ENCODE assay signal across 8 cellular contexts in the genomic region with DNA sequence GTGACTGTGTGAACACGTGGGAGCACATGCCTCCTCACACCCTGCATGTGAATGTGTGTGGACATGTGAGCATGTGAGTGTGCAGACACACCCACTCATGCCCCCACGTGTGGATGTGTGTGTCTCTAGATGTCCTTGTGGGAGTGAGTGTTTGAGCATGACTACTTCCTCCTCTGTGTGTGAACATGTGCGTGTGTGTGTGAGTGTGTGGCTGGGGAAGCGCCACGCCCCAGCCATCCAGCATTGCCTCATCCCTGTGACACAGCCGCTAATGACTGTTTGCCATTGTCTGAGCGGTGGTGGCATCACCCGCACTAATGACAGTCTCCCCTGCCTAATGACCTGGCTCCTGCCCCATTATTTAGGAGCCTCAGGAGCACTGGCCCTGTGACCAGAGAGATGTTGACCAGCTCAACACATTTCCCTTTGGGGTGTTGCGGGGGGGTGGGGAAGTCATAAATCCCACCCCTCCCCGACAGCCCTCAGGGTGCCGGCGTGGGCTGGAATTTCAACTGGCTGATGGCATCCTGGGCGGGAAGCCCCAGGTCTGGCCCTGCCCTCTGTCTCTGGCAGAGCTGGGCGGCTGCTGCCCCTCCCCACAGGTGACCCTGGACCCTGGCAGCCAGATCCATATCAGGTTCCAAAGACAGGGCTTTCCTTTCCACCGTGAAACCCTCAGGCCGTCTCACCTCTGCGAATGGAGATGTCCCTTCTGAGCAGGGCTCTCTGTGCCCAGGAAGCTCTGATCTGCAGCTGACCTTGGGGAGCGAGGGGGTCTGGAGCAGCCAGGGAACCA. TPM values are rescaled to one million over a fixed set of nuclear protein-coding genes. Genes with fewer than 3 reads are reported as not detected.
DNase-seq lines count a peak whose midpoint lies in the region; ATAC-seq lines count a peak whose summit lies in the region.

No MANE protein-coding gene starts in this region.

- peaks cover 24% of the 10 kb centered on the region for H3K27me3 Mint-ChIP-seq in activated T-cell treated with anti-CD3 and anti-CD28 coated beads, Interleukin-2, amount 50 U/mL, for 24 hours

- no peak overlapping the region for H3K4me3 Mint-ChIP-seq in activated T-cell treated with anti-CD3 and anti-CD28 coated beads, Interleukin-2, amount 50 U/mL, for 24 hours

- H3K27ac Mint-ChIP-seq in activated T-cell treated with anti-CD3 and anti-CD28 coated beads, Interleukin-2, amount 50 U/mL, for 24 hours, result peak overlapping the region; percentile 18

- H3K9me3 Mint-ChIP-seq in activated T-cell treated with anti-CD3 and anti-CD28 coated beads, Interleukin-2, amount 50 U/mL, for 24 hours, result no peaks in the 10 kb centered on the region

- peak; percentile 88 for DNase-seq in EH (ENCODE audit: low read depth)
- DNase-seq in NCI-H146 (lab: John Stamatoyannopoulos, UW), result peak; percentile 95
- DNase-seq in activated T-cell treated with anti-CD3 and anti-CD28 coated beads, Interleukin-2, amount 50 U/mL, for 24 hours, result no peak
- peak; percentile 57 for DNase-seq in left cardiac atrium
- peak; percentile 78 for DNase-seq in sciatic nerve (ENCODE audit: low spot score)
- no peak for DNase-seq in cortex of kidney (lab: John Stamatoyannopoulos, UW)

- ATAC-seq in left cardiac atrium (peak; percentile 8 to 36), sciatic nerve (peak; percentile 66), HG03520 (IDR thresholded peaks at IDR 0.05; ENCODE audit: unreplicated experiment) (no peak), GM21619 (IDR thresholded peaks at IDR 0.05; ENCODE audit: unreplicated experiment) (no peak)

- intact Hi-C loops in left cardiac atrium (cut with DNase I) (no loop called here), sciatic nerve (cut with DNase I) (no loop called here)

- H3K4me1 Mint-ChIP-seq in activated T-cell treated with anti-CD3 and anti-CD28 coated beads, Interleukin-2, amount 50 U/mL, for 24 hours (ENCODE audit: low read depth), result peaks cover 6% of the 10 kb centered on the region

- no peaks in the 10 kb centered on the region for H3K36me3 Mint-ChIP-seq in activated T-cell treated with anti-CD3 and anti-CD28 coated beads, Interleukin-2, amount 50 U/mL, for 24 hours (ENCODE audit: low read depth)

RNA-seq across cellular contexts. Expression of gene KRT80, which starts 11.5 kb away (rescaled TPM):
- total RNA-seq in left cardiac atrium, result under 1 TPM in 1 of 2 donors, not detected in 1; 0.44 TPM
- 0.13 TPM for total RNA-seq in sciatic nerve

RNA-seq across cellular contexts. Expression of gene KRT7, which starts 29.7 kb away (rescaled TPM):
- 10 to 100 TPM in 1 of 2 donors, 1 to 10 TPM in 1; 1.0 to 34.3 TPM for total RNA-seq in left cardiac atrium
- 4.0 TPM for total RNA-seq in sciatic nerve

Comparison
In these comparisons a context has a peak if more than half of its experiments do, and no peak if none do; other contexts are left out.
1. DNase-seq: peak in EH (single experiment), NCI-H146 (single experiment), left cardiac atrium (single experiment) and sciatic nerve (single experiment); none in activated T-cell treated with anti-CD3 and anti-CD28 coated beads, Interleukin-2, amount 50 U/mL, for 24 hours (single experiment) and cortex of kidney (single experiment).
2. ATAC-seq: peak in left cardiac atrium (2 of 2) and sciatic nerve (single experiment); none in HG03520 (single experiment) and GM21619 (single experiment).